ENCODE assay signal across 1 cellular context in the genomic region with DNA sequence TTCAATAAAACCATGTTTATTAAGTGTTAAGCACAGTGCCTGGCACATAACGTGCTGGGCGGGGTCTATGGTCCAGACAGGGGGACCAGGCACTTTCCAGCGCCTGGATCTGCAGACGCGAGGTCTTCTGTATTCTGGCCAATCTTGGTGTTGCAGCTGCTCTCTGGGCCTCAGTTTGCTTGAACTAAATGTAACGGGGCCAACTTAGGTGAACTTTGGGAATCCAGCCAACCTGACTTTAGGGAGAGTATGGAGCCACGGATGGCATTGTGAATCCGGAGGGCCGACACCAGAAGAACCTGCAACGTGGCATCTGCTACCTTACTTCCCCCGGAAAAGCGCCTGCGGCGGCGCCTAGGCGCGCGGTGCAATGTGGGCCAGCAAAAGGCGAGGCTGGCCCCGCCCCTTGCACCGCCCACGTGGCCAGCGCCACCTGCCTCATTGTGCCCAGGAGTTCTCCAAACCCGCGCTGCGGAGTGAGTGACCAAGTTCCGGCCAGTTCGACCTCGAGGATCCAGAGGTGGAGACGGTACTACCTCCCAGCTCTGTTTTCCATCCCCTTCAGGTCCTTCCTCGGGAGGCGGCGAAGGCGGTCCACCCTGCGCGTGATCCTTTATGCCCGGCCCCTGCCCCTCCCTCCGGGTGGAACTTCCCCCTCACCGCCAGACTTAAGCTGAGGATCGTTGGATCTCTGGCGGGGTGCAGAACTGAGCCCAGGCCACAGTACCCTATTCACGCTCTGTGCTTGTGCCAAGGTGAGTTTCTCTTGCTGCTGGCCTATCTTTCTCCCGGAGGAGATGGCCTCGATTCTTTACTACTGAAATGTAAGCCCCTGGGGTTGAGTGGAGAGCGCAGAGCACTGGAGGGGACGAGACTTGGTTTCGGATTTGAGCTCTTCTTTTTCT.
TF ChIP-seq lines count a peak whose summit lies in the region.

A gene (plus strand): TSS at position 426 of the 905 bp plus-strand sequence. CDS start 10,969 bp downstream, outside the sequence.

TF ChIP-seq in K562, 482 proteins besides CTCF, POLR2A, EP300 and RAD21 (continued from another document and continues in another):
- TF ChIP-seq, protein P1, sequence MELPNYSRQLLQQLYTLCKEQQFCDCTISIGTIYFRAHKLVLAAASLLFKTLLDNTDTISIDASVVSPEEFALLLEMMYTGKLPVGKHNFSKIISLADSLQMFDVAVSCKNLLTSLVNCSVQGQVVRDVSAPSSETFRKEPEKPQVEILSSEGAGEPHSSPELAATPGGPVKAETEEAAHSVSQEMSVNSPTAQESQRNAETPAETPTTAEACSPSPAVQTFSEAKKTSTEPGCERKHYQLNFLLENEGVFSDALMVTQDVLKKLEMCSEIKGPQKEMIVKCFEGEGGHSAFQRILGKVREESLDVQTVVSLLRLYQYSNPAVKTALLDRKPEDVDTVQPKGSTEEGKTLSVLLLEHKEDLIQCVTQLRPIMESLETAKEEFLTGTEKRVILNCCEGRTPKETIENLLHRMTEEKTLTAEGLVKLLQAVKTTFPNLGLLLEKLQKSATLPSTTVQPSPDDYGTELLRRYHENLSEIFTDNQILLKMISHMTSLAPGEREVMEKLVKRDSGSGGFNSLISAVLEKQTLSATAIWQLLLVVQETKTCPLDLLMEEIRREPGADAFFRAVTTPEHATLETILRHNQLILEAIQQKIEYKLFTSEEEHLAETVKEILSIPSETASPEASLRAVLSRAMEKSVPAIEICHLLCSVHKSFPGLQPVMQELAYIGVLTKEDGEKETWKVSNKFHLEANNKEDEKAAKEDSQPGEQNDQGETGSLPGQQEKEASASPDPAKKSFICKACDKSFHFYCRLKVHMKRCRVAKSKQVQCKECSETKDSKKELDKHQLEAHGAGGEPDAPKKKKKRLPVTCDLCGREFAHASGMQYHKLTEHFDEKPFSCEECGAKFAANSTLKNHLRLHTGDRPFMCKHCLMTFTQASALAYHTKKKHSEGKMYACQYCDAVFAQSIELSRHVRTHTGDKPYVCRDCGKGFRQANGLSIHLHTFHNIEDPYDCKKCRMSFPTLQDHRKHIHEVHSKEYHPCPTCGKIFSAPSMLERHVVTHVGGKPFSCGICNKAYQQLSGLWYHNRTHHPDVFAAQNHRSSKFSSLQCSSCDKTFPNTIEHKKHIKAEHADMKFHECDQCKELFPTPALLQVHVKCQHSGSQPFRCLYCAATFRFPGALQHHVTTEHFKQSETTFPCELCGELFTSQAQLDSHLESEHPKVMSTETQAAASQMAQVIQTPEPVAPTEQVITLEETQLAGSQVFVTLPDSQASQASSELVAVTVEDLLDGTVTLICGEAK (IDR thresholded peaks at IDR 0.05) = peak; percentile 84
- TF ChIP-seq, protein P1 (CRISPR knock-in tag; IDR thresholded peaks at IDR 0.05) = no peak
- TF ChIP-seq MED1 (CRISPR knock-in tag; IDR thresholded peaks at IDR 0.05; ENCODE audit: borderline replicate concordance) (no peak), HCFC1 (IDR thresholded peaks at IDR 0.05; ENCODE audit: low read depth, low read length) (peak; percentile 63; the same call in 1 of the 2 replicates), ZNF766 (CRISPR knock-in tag; conservative IDR thresholded peaks at IDR 0.05) (peak; percentile 74; the same call in 1 of the 2 replicates), NCOA1 (IDR thresholded peaks at IDR 0.05; ENCODE audit: low read depth) (no peak; the same call in 1 of the 2 replicates), RBM39 (optimal IDR thresholded peaks at IDR 0.05; ENCODE audit: low read depth, low read length) (no peak)
- TF ChIP-seq, protein P2, sequence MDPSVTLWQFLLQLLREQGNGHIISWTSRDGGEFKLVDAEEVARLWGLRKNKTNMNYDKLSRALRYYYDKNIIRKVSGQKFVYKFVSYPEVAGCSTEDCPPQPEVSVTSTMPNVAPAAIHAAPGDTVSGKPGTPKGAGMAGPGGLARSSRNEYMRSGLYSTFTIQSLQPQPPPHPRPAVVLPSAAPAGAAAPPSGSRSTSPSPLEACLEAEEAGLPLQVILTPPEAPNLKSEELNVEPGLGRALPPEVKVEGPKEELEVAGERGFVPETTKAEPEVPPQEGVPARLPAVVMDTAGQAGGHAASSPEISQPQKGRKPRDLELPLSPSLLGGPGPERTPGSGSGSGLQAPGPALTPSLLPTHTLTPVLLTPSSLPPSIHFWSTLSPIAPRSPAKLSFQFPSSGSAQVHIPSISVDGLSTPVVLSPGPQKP (CRISPR knock-in tag; IDR thresholded peaks at IDR 0.05) = no peak
- TF ChIP-seq, protein P3, sequence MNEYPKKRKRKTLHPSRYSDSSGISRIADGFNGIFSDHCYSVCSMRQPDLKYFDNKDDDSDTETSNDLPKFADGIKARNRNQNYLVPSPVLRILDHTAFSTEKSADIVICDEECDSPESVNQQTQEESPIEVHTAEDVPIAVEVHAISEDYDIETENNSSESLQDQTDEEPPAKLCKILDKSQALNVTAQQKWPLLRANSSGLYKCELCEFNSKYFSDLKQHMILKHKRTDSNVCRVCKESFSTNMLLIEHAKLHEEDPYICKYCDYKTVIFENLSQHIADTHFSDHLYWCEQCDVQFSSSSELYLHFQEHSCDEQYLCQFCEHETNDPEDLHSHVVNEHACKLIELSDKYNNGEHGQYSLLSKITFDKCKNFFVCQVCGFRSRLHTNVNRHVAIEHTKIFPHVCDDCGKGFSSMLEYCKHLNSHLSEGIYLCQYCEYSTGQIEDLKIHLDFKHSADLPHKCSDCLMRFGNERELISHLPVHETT (CRISPR knock-in tag; conservative IDR thresholded peaks at IDR 0.05 in 1 of 2, IDR thresholded peaks at IDR 0.05 in 1 of 2) = peak in 1 of 2 experiments; percentile 87; a peak in 2 of 4 replicates
- TF ChIP-seq, protein P4, sequence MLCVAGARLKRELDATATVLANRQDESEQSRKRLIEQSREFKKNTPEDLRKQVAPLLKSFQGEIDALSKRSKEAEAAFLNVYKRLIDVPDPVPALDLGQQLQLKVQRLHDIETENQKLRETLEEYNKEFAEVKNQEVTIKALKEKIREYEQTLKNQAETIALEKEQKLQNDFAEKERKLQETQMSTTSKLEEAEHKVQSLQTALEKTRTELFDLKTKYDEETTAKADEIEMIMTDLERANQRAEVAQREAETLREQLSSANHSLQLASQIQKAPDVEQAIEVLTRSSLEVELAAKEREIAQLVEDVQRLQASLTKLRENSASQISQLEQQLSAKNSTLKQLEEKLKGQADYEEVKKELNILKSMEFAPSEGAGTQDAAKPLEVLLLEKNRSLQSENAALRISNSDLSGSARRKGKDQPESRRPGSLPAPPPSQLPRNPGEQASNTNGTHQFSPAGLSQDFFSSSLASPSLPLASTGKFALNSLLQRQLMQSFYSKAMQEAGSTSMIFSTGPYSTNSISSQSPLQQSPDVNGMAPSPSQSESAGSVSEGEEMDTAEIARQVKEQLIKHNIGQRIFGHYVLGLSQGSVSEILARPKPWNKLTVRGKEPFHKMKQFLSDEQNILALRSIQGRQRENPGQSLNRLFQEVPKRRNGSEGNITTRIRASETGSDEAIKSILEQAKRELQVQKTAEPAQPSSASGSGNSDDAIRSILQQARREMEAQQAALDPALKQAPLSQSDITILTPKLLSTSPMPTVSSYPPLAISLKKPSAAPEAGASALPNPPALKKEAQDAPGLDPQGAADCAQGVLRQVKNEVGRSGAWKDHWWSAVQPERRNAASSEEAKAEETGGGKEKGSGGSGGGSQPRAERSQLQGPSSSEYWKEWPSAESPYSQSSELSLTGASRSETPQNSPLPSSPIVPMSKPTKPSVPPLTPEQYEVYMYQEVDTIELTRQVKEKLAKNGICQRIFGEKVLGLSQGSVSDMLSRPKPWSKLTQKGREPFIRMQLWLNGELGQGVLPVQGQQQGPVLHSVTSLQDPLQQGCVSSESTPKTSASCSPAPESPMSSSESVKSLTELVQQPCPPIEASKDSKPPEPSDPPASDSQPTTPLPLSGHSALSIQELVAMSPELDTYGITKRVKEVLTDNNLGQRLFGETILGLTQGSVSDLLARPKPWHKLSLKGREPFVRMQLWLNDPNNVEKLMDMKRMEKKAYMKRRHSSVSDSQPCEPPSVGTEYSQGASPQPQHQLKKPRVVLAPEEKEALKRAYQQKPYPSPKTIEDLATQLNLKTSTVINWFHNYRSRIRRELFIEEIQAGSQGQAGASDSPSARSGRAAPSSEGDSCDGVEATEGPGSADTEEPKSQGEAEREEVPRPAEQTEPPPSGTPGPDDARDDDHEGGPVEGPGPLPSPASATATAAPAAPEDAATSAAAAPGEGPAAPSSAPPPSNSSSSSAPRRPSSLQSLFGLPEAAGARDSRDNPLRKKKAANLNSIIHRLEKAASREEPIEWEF (CRISPR knock-in tag; IDR thresholded peaks at IDR 0.05) = no peak
- TF ChIP-seq, protein P5, sequence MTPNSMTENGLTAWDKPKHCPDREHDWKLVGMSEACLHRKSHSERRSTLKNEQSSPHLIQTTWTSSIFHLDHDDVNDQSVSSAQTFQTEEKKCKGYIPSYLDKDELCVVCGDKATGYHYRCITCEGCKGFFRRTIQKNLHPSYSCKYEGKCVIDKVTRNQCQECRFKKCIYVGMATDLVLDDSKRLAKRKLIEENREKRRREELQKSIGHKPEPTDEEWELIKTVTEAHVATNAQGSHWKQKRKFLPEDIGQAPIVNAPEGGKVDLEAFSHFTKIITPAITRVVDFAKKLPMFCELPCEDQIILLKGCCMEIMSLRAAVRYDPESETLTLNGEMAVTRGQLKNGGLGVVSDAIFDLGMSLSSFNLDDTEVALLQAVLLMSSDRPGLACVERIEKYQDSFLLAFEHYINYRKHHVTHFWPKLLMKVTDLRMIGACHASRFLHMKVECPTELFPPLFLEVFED (CRISPR knock-in tag; conservative IDR thresholded peaks at IDR 0.05) = no peak
